Comparison of ENCODE assay signal across 22 cellular contexts in genomic region chr2:241834853-241835210, GRCh38. TPM values are rescaled to one million over a fixed set of nuclear protein-coding genes. Genes with fewer than 3 reads are reported as not detected.
A peak's percentile ranks its signal among the peaks of the same experiment; 100 is the strongest.
DNase-seq lines count a peak whose midpoint lies in the region; ATAC-seq and TF ChIP-seq lines count a peak whose summit lies in the region.
"Had no signal": no experiment of that assay in that cellular context is flagged by ENCODE, and none has a peak within 500 bp of the region (broad histone marks: within the 10 kb centered on the region; RNA-seq: fewer than 3 reads in every experiment).

No MANE protein-coding gene starts in this region.

- H3K18ac ChIP-seq in trophoblast cell (ENCODE audit: low read length) = no peak overlapping the region

- H3K4me3 ChIP-seq in A673 (ENCODE audit: low read depth, low read length, poor library complexity, severe bottlenecking) = no peak overlapping the region
- peak overlapping the region; percentile 72; the same call in 1 of the 2 replicates for H3K4me3 ChIP-seq in SK-N-MC
- H3K4me3 ChIP-seq in endodermal cell (ENCODE audit: low read length) = no peak overlapping the region
- no peak overlapping the region for H3K4me3 ChIP-seq in trophoblast cell (ENCODE audit: low read depth, low read length)
- H3K4me3 ChIP-seq: BLaER1 treated with 17β-estradiol and CSF1 and Interleukin-3, amounts not matched to agents 10 nM and 100 nM; GM23248 had no signal

- H3K9me3 Mint-ChIP-seq in endodermal cell = peaks cover 23% of the 10 kb centered on the region
- H3K9me3 Mint-ChIP-seq: CD4-positive, alpha-beta T cell; CD8-positive, alpha-beta memory T cell had no signal

- peaks cover 26% of the 10 kb centered on the region for H3K4me1 ChIP-seq in A673 (ENCODE audit: insufficient read depth, low read length, poor library complexity, severe bottlenecking)
- H3K4me1 ChIP-seq in endodermal cell (ENCODE audit: control insufficient read depth, insufficient read depth, low read length) = no peaks in the 10 kb centered on the region
- H3K4me1 ChIP-seq in trophoblast cell (ENCODE audit: control insufficient read depth in 1 of 2, insufficient read depth in 2 of 2, low read length in 2 of 2) = no peaks in the 10 kb centered on the region
- H3K4me1 ChIP-seq: BE2C had no signal

- no peak overlapping the region for H2BK12ac ChIP-seq in trophoblast cell (ENCODE audit: low read length)

- H4K91ac ChIP-seq in trophoblast cell (ENCODE audit: low read depth, low read length) = no peak overlapping the region

- no peak overlapping the region for H3K23ac ChIP-seq in trophoblast cell (ENCODE audit: low read length)

- no peak overlapping the region for H4K8ac ChIP-seq in trophoblast cell (ENCODE audit: low read depth, low read length)

- DNase-seq in A673 (ENCODE audit: low spot score) = peak; percentile 71
- peak; percentile 68 for DNase-seq in SK-N-MC (ENCODE audit: low read depth, low spot score)
- peak; percentile 10 for DNase-seq in endodermal cell
- no peak for DNase-seq in stimulated activated CD4-positive, alpha-beta T cell treated with anti-CD3 and anti-CD28 coated beads, Interleukin-2, amount 100 ng/mL, for 48 hours
- no peak for DNase-seq in trophoblast cell
- DNase-seq: ACHN; AML-193; BE2C; CD4-positive, alpha-beta T cell; CD8-positive, alpha-beta memory T cell; DMS 273 treated with DMSO at 0.1 percent for 48 hours; DMS79; GF-D8; GM23248; H9 had no signal

- H3K27me3 Mint-ChIP-seq in endodermal cell (ENCODE audit: insufficient read depth) = no peaks in the 10 kb centered on the region
- H3K27me3 Mint-ChIP-seq: CD4-positive, alpha-beta T cell had no signal

- no peak overlapping the region for H2BK5ac ChIP-seq in trophoblast cell (ENCODE audit: low read depth, low read length, poor library complexity)

- WGBS in endodermal cell (ENCODE audit: insufficient coverage in 1 of 2, insufficient read length in 1 of 2), 2 experiments = 92 to 100% methylated on average over 4 of the region's 4 CpGs
- WGBS in trophoblast cell (ENCODE audit: extremely low coverage, insufficient coverage, insufficient read length) = no CpG with 5 or more reads among the region's 4 CpGs

- H3K4me3 Mint-ChIP-seq in endodermal cell = no peak overlapping the region
- H3K4me3 Mint-ChIP-seq: CD14-positive monocyte; CD4-positive, alpha-beta T cell; CD8-positive, alpha-beta memory T cell; H9 had no signal

- H3K9ac ChIP-seq in SK-N-MC (ENCODE audit: insufficient read length) (no peak overlapping the region), endodermal cell (ENCODE audit: extremely low read depth, low read length, poor library complexity, severe bottlenecking) (no peak overlapping the region), trophoblast cell (ENCODE audit: low read length) (no peak overlapping the region)
- H3K9ac ChIP-seq: BLaER1 treated with 17β-estradiol and CSF1 and Interleukin-3, amounts not matched to agents 10 nM and 100 nM; GM23248 had no signal

- no peak overlapping the region for H4K12ac ChIP-seq in trophoblast cell (ENCODE audit: low read depth, low read length)

- H3K14ac ChIP-seq in trophoblast cell (ENCODE audit: low read length) = no peak overlapping the region

- H3K9me3 ChIP-seq in A673 (ENCODE audit: low read depth, low read length, poor library complexity, severe bottlenecking) (peaks cover 13% of the 10 kb centered on the region), SK-N-MC (ENCODE audit: low read depth, low read length) (no peaks in the 10 kb centered on the region; the same call in 1 of the 2 replicates), endodermal cell (ENCODE audit: control insufficient read depth, low read length) (no peaks in the 10 kb centered on the region), trophoblast cell (ENCODE audit: insufficient read depth, low read depth, low read length) (no peaks in the 10 kb centered on the region)
- H3K9me3 ChIP-seq: BE2C had no signal

- POLR2A ChIA-PET in A673 (lab: Charles Lee; ENCODE audit: low non-redundant PET) = interaction anchor here (0.6 to 0.7 kb wide), 3 partner anchors 9 to 56 kb away, joined by 3 to 9 read pairs (median 3); no protein-coding TSS in a partner anchor

- peaks cover 12% of the 10 kb centered on the region for H3K4me1 Mint-ChIP-seq in endodermal cell
- H3K4me1 Mint-ChIP-seq: CD14-positive monocyte had no signal

- intact Hi-C loops in A673 (cut with micrococcal nuclease; ENCODE audit: unreplicated experiment) = no loop called here

- no peak for ATAC-seq in HG02852 (IDR thresholded peaks at IDR 0.05; ENCODE audit: unreplicated experiment)
- ATAC-seq: HCT116 had no signal

- no peaks in the 10 kb centered on the region for H3K36me3 ChIP-seq in A673 (ENCODE audit: insufficient read depth, low read length, poor library complexity, severe bottlenecking)
- H3K36me3 ChIP-seq in SK-N-MC (ENCODE audit: insufficient read depth, low read length) = no peaks in the 10 kb centered on the region
- no peaks in the 10 kb centered on the region for H3K36me3 ChIP-seq in endodermal cell (ENCODE audit: control insufficient read depth, insufficient read depth, low read length)
- no peaks in the 10 kb centered on the region for H3K36me3 ChIP-seq in trophoblast cell (ENCODE audit: control insufficient read depth in 1 of 2, insufficient read depth in 2 of 2, low read length in 2 of 2)
- H3K36me3 ChIP-seq: BE2C; BLaER1 treated with 17β-estradiol and CSF1 and Interleukin-3, amounts not matched to agents 10 nM and 100 nM had no signal

- BruUV-seq in A673 (replicated peaks; lab: Mats Ljungman, UMichigan) = no TSS peak

- H3K36me3 Mint-ChIP-seq in endodermal cell (ENCODE audit: low read depth) = peaks cover 2% of the 10 kb centered on the region
- H3K36me3 Mint-ChIP-seq: CD14-positive monocyte; CD8-positive, alpha-beta memory T cell had no signal

- CTCF ChIA-PET in A673 (lab: Charles Lee) = interaction anchor here (0.8 kb wide), 1 partner anchor 176 kb away, joined by 3 read pairs; no protein-coding TSS in a partner anchor

- H3K27ac Mint-ChIP-seq in endodermal cell = no peak overlapping the region
- H3K27ac Mint-ChIP-seq: CD4-positive, alpha-beta T cell; H9 had no signal

- no peak overlapping the region for H2AK5ac ChIP-seq in trophoblast cell (ENCODE audit: low read length)

- H3K27ac ChIP-seq in A673 (ENCODE audit: low read depth, low read length, poor library complexity, severe bottlenecking) (peak overlapping the region; percentile 93), SK-N-MC (peak overlapping the region; percentile 93), endodermal cell (ENCODE audit: low read depth, low read length) (no peak overlapping the region), trophoblast cell (ENCODE audit: low read depth, low read length) (no peak overlapping the region)
- H3K27ac ChIP-seq: 22Rv1; BLaER1 treated with 17β-estradiol and CSF1 and Interleukin-3, amounts not matched to agents 10 nM and 100 nM; GM23248 had no signal

- no peaks in the 10 kb centered on the region for H3K27me3 ChIP-seq in A673 (replicated peaks; ENCODE audit: insufficient read depth, low read depth, low read length, poor library complexity)
- no peaks in the 10 kb centered on the region for H3K27me3 ChIP-seq in endodermal cell (ENCODE audit: control insufficient read depth, insufficient read depth, low read length, poor library complexity, severe bottlenecking)
- H3K27me3 ChIP-seq in trophoblast cell (ENCODE audit: insufficient read depth, low read length) = no peaks in the 10 kb centered on the region
- H3K27me3 ChIP-seq: BE2C; BLaER1 treated with 17β-estradiol and CSF1 and Interleukin-3, amounts not matched to agents 10 nM and 100 nM had no signal

- H2BK120ac ChIP-seq in trophoblast cell (ENCODE audit: insufficient read depth, low read length, poor library complexity) = no peak overlapping the region

- H3K79me2 ChIP-seq in trophoblast cell (ENCODE audit: control insufficient read depth, insufficient read depth, low read length, poor library complexity) = no peaks in the 10 kb centered on the region

- 0 out of 2 replicates have a peak, but pooled peaks have one; percentile 9 for TF ChIP-seq CTCF in A673 (conservative IDR thresholded peaks at IDR 0.05; ENCODE audit: low read depth, low read length)
- TF ChIP-seq CTCF in endodermal cell (conservative IDR thresholded peaks at IDR 0.05) = no peak

- H3K4ac ChIP-seq in trophoblast cell (ENCODE audit: low read depth, low read length) = no peak overlapping the region

- no peaks in the 10 kb centered on the region for H3K79me1 ChIP-seq in trophoblast cell (ENCODE audit: low read length)

- H2AFZ ChIP-seq in trophoblast cell (ENCODE audit: insufficient read depth, low read length, poor library complexity) = no peak overlapping the region
- H2AFZ ChIP-seq: GM23248 had no signal

- no peak overlapping the region for H3K4me2 ChIP-seq in trophoblast cell (ENCODE audit: low read length)

RNA-seq across cellular contexts. Expression of gene PDCD1, which starts 23.9 kb away (rescaled TPM):
- total RNA-seq in A673 (2021) = 0.34 and 0.35 TPM in 2 replicates
- total RNA-seq in endodermal cell = under 1 TPM in 1 of 2 donors, not detected in 1; 0.20 TPM
- polyA plus RNA-seq in endodermal cell (2013, experiment 1 of 2) = not detected
- polyA plus RNA-seq in endodermal cell (2013, experiment 2 of 2) = not detected
- polyA plus RNA-seq in trophoblast cell (2013) = not detected in 2 replicates
- total RNA-seq: G401, GM23248, H4 had no signal
- polyA plus RNA-seq: GM23248 had no signal

RNA-seq across cellular contexts. Expression of gene NEU4, which starts 25.8 kb away (rescaled TPM):
- total RNA-seq in A673 (2021) (38.5 and 48.4 TPM in 2 replicates), endodermal cell (1 to 10 TPM; 1.2 TPM)
- 0.36 TPM for polyA plus RNA-seq in endodermal cell (2013, experiment 1 of 2)
- polyA plus RNA-seq in endodermal cell (2013, experiment 2 of 2) = 0.70 TPM
- 0.11 and 0.19 TPM in 2 replicates for polyA plus RNA-seq in trophoblast cell (2013)
- total RNA-seq: CD8-positive, alpha-beta memory T cell; G401; GM23248; H4 had no signal
- polyA plus RNA-seq: CD8-positive, alpha-beta memory T cell; GM23248 had no signal

RNA-seq across cellular contexts. Expression of gene RTP5, which starts 34.7 kb away (rescaled TPM):
- 0.20 TPM in 1 of 2 replicates, not detected in the other for total RNA-seq in A673 (2021)
- not detected for total RNA-seq in endodermal cell
- not detected for polyA plus RNA-seq in endodermal cell (2013, experiment 1 of 2)
- not detected for polyA plus RNA-seq in endodermal cell (2013, experiment 2 of 2)
- not detected in 2 replicates for polyA plus RNA-seq in trophoblast cell (2013)
- total RNA-seq: G401, GM23248, H4, H9 had no signal
- polyA plus RNA-seq: CD14-positive monocyte, GM23248 had no signal

RNA-seq across cellular contexts. Expression of gene GAL3ST2, which starts 58.2 kb away (rescaled TPM):
- total RNA-seq in A673 (2021) = 5.0 and 5.3 TPM in 2 replicates
- under 1 TPM; 0.57 to 0.91 TPM for total RNA-seq in endodermal cell
- polyA plus RNA-seq in endodermal cell (2013, experiment 1 of 2) = not detected
- not detected for polyA plus RNA-seq in endodermal cell (2013, experiment 2 of 2)
- polyA plus RNA-seq in trophoblast cell (2013) = 0.19 and 0.24 TPM in 2 replicates
- total RNA-seq: G401, GM23248, H4 had no signal
- polyA plus RNA-seq: CD14-positive monocyte; CD8-positive, alpha-beta memory T cell; GM23248 had no signal

Comparison
In these comparisons a context has a peak if more than half of its experiments do, and no peak if none do; other contexts are left out.
1. DNase-seq: peak in A673 (single experiment), SK-N-MC (single experiment) and endodermal cell (single experiment); none in stimulated activated CD4-positive, alpha-beta T cell treated with anti-CD3 and anti-CD28 coated beads, Interleukin-2, amount 100 ng/mL, for 48 hours (0 of 2) and trophoblast cell (0 of 2).
2. H3K27ac ChIP-seq: peak in A673 (single experiment) and SK-N-MC (single experiment); none in endodermal cell (single experiment) and trophoblast cell (single experiment).
3. RNA of gene NEU4, which starts 25.8 kb away (total RNA-seq): 38.5 to 48.4 TPM in A673; 1.2 TPM in endodermal cell; every median in the first group is over 10 times any median in the second.